Comparison of ENCODE assay signal across 22 cellular contexts in genomic region chr6:9514146-9514545, GRCh38.
"Had no signal": no experiment of that assay in that cellular context is flagged by ENCODE, and none has a peak within 500 bp of the region (broad histone marks: within the 10 kb centered on the region; RNA-seq: fewer than 3 reads in every experiment).

No MANE protein-coding gene starts in this region.

- H3K9me3 Mint-ChIP-seq: activated CD4-positive, alpha-beta T cell treated with anti-CD3 and anti-CD28 coated beads, Interleukin-2, amount 10 ng/mL, durations not matched to agents 7 days and 5 days had no signal

- H3K4me3 Mint-ChIP-seq: activated CD4-positive, alpha-beta memory T cell treated with anti-CD3 and anti-CD28 coated beads for 36 hours; activated CD4-positive, alpha-beta T cell treated with anti-CD3 and anti-CD28 coated beads, Interleukin-2, amount 10 ng/mL, durations not matched to agents 7 days and 5 days; activated naive CD4-positive, alpha-beta T cell treated with anti-CD3 and anti-CD28 coated beads for 36 hours; activated naive CD8-positive, alpha-beta T cell; activated T-helper 17 cell treated with anti-CD3 and anti-CD28 coated beads, Interleukin-2, amount 50 U/mL, for 72 hours; T-helper 17 cell; WTC11 had no signal

- DNase-seq: activated CD4-positive, alpha-beta memory T cell treated with anti-CD3 and anti-CD28 coated beads for 36 hours; activated CD4-positive, alpha-beta T cell treated with anti-CD3 and anti-CD28 coated beads, Interleukin-2, amount 10 ng/mL, durations not matched to agents 7 days and 5 days; activated CD4-positive, CD25-positive, alpha-beta regulatory T cell treated with anti-CD3 and anti-CD28 coated beads, Interleukin-2, amount 50 U/mL, for 72 hours; activated CD8-positive, alpha-beta memory T cell treated with anti-CD3 and anti-CD28 coated beads for 24 hours; activated gamma-delta T cell; activated naive CD4-positive, alpha-beta T cell treated with anti-CD3 and anti-CD28 coated beads for 36 hours; activated T-cell treated with anti-CD3 and anti-CD28 coated beads for 4 hours; activated T-cell treated with anti-CD3 and anti-CD28 coated beads, Interleukin-2, amount 50 U/mL, for 48 hours; Karpas-422; NCI-H1105 treated with DMSO at 0.1 percent for 48 hours; NCI-H1436 treated with DMSO at 0.1 percent for 48 hours; NCI-H187; NCI-H2081 treated with DMSO at 0.1 percent for 48 hours; NCI-H446; NCI-H524; SIG-M5; T-helper 17 cell; T-helper 9 cell had no signal

- H3K27ac Mint-ChIP-seq: activated CD4-positive, alpha-beta memory T cell treated with anti-CD3 and anti-CD28 coated beads for 36 hours; activated CD4-positive, alpha-beta T cell treated with anti-CD3 and anti-CD28 coated beads, Interleukin-2, amount 10 ng/mL, durations not matched to agents 7 days and 5 days; activated naive CD4-positive, alpha-beta T cell treated with anti-CD3 and anti-CD28 coated beads for 36 hours; activated naive CD8-positive, alpha-beta T cell; activated T-helper 17 cell treated with anti-CD3 and anti-CD28 coated beads, Interleukin-2, amount 50 U/mL, for 72 hours; T-helper 17 cell; WTC11 had no signal

- H3K27me3 Mint-ChIP-seq: activated CD4-positive, alpha-beta memory T cell treated with anti-CD3 and anti-CD28 coated beads for 36 hours; activated CD4-positive, alpha-beta T cell treated with anti-CD3 and anti-CD28 coated beads, Interleukin-2, amount 10 ng/mL, durations not matched to agents 7 days and 5 days; activated naive CD8-positive, alpha-beta T cell; activated T-helper 17 cell treated with anti-CD3 and anti-CD28 coated beads, Interleukin-2, amount 50 U/mL, for 72 hours; T-helper 17 cell had no signal

- H3K4me3 ChIP-seq: K562 had no signal

- H3K36me3 Mint-ChIP-seq: activated CD4-positive, alpha-beta memory T cell treated with anti-CD3 and anti-CD28 coated beads for 36 hours; activated naive CD8-positive, alpha-beta T cell had no signal

- H3K4me1 Mint-ChIP-seq: activated CD4-positive, alpha-beta T cell treated with anti-CD3 and anti-CD28 coated beads, Interleukin-2, amount 10 ng/mL, durations not matched to agents 7 days and 5 days; activated T-helper 17 cell treated with anti-CD3 and anti-CD28 coated beads, Interleukin-2, amount 50 U/mL, for 72 hours; T-helper 17 cell had no signal
